ENCODE assay signal across 1 cellular context in the genomic region with DNA sequence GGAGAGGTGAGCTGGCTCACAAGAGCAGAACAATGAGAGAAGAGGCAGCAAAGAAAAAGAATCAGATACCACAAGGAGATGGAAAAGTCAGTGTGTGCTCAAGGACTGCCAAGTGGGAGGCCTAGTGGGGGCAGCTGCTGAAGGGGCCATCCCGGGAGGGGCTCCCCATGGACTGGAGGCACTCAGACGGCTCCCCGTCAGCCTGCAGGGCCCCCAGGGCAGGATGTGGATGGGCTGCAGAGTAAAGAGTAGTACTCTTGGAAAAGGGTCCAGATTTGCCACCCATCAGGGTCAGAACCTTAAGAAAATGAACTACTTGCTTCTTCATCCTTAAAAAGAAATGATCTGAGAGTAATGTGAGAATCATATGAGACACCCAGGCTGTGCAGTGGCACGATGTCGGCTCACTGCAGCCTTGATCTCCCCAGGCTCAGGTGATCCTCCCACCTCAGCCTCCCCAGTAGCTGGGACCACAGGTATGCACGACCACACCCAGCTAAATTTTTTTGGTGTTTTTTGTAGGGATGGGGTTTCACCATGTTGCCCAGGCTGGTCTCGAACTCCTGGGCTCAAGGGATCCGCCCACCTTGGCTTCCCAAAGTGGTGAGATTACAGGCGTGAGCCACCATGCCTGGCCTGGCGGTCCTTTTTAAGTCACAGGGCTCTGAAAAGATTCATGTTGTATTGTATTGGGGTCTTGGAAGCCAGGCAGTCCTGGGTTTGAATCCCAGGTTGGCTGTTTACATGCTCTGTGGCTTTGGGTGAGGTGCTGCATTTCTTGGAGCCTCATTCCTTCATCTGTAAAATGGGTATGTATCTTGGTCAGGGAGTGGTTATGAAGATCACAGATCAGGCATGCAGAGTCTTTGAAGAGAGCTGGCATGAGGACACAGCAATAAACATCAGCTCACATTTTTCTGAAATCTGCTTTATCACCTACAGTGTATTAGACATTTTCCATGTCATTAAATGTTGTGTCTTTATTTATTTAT.
TF ChIP-seq lines count a peak whose summit lies in the region.

No MANE protein-coding gene starts in this region.

TF ChIP-seq in WTC11, 78 proteins besides CTCF, POLR2A, EP300 and RAD21 (continued from another document):
- TF ChIP-seq, protein P1, sequence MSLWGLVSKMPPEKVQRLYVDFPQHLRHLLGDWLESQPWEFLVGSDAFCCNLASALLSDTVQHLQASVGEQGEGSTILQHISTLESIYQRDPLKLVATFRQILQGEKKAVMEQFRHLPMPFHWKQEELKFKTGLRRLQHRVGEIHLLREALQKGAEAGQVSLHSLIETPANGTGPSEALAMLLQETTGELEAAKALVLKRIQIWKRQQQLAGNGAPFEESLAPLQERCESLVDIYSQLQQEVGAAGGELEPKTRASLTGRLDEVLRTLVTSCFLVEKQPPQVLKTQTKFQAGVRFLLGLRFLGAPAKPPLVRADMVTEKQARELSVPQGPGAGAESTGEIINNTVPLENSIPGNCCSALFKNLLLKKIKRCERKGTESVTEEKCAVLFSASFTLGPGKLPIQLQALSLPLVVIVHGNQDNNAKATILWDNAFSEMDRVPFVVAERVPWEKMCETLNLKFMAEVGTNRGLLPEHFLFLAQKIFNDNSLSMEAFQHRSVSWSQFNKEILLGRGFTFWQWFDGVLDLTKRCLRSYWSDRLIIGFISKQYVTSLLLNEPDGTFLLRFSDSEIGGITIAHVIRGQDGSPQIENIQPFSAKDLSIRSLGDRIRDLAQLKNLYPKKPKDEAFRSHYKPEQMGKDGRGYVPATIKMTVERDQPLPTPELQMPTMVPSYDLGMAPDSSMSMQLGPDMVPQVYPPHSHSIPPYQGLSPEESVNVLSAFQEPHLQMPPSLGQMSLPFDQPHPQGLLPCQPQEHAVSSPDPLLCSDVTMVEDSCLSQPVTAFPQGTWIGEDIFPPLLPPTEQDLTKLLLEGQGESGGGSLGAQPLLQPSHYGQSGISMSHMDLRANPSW (CRISPR knock-in tag; conservative IDR thresholded peaks at IDR 0.05; ENCODE audit: low read depth), result no peak
- TF ChIP-seq ERG (CRISPR knock-in tag; IDR thresholded peaks at IDR 0.05), result no peak
- TF ChIP-seq GRHL2 (CRISPR knock-in tag; IDR thresholded peaks at IDR 0.05; ENCODE audit: insufficient replicate concordance, severe bottlenecking), result no peak
- TF ChIP-seq CREB1 (CRISPR knock-in tag; IDR thresholded peaks at IDR 0.05), result no peak
- TF ChIP-seq NFYB (CRISPR knock-in tag; conservative IDR thresholded peaks at IDR 0.05; ENCODE audit: low read depth), result no peak
- TF ChIP-seq ZNF263 (CRISPR knock-in tag; IDR thresholded peaks at IDR 0.05; ENCODE audit: low read depth), result no peak
- no peak for TF ChIP-seq TCF7 (CRISPR knock-in tag; IDR thresholded peaks at IDR 0.05; ENCODE audit: low read depth)
- TF ChIP-seq FOXP1 (CRISPR knock-in tag; IDR thresholded peaks at IDR 0.05; ENCODE audit: borderline replicate concordance), result no peak
- TF ChIP-seq, protein P2, sequence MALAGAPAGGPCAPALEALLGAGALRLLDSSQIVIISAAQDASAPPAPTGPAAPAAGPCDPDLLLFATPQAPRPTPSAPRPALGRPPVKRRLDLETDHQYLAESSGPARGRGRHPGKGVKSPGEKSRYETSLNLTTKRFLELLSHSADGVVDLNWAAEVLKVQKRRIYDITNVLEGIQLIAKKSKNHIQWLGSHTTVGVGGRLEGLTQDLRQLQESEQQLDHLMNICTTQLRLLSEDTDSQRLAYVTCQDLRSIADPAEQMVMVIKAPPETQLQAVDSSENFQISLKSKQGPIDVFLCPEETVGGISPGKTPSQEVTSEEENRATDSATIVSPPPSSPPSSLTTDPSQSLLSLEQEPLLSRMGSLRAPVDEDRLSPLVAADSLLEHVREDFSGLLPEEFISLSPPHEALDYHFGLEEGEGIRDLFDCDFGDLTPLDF (CRISPR knock-in tag; IDR thresholded peaks at IDR 0.05), result no peak
- TF ChIP-seq ATF2 (CRISPR knock-in tag; IDR thresholded peaks at IDR 0.05; ENCODE audit: borderline replicate concordance, low read depth), result no peak
- no peak for TF ChIP-seq GTF2I (CRISPR knock-in tag; conservative IDR thresholded peaks at IDR 0.05)
- TF ChIP-seq ELF4 (CRISPR knock-in tag; IDR thresholded peaks at IDR 0.05; ENCODE audit: low read depth), result no peak
